ENCODE assay signal across 8 cellular contexts in genomic region chr2:238231251-238231793, GRCh38. TPM values are rescaled to one million over a fixed set of nuclear protein-coding genes. Genes with fewer than 3 reads are reported as not detected.
DNase-seq lines count a peak whose midpoint lies in the region; ATAC-seq and TF ChIP-seq lines count a peak whose summit lies in the region.

No MANE protein-coding gene starts in this region.

- peak; percentile 88 for DNase-seq in GM13977 (ENCODE audit: low spot score)
- DNase-seq in activated CD8-positive, alpha-beta memory T cell treated with anti-CD3 and anti-CD28 coated beads, Interleukin-2, amount 50 U/mL, for 4 hours = peak; percentile 82
- peak; percentile 16 for DNase-seq in epithelial cell of proximal tubule (ENCODE audit: low read depth)
- peak; percentile 82 for DNase-seq in mucosa of gallbladder (ENCODE audit: low spot score)
- peak; percentile 53 to 61 for DNase-seq in stimulated activated CD8-positive, alpha-beta memory T cell treated with anti-CD3 and anti-CD28 coated beads, Interleukin-15, amount 100 ng/mL, for 48 hours (ENCODE audit: low read depth in 2 of 2)
- no peak for DNase-seq in ACHN

- peak overlapping the region; percentile 55 for H3K4me3 ChIP-seq in epithelial cell of proximal tubule (ENCODE audit: low read depth, low read length)

- ATAC-seq in HG03520 (IDR thresholded peaks at IDR 0.05; ENCODE audit: unreplicated experiment) = peak; percentile 58
- no peak for ATAC-seq in GM18870 (IDR thresholded peaks at IDR 0.05; ENCODE audit: unreplicated experiment)

- in situ Hi-C loops in GM13977 (cut with MboI; ENCODE audit: low pct_unique_long_range_greater_than_20kb, low sequenced_read_pairs, unreplicated experiment) = no loop called here
- in situ Hi-C loops in ACHN (cut with HindIII; ENCODE audit: low pct_ligation_motif_present, low pct_unique_long_range_greater_than_20kb, low sequenced_read_pairs) = no loop called here

- TF ChIP-seq CTCF in GM13977 (IDR thresholded peaks at IDR 0.05; ENCODE audit: extremely low read depth, insufficient read depth, missing control alignments) (no peak), epithelial cell of proximal tubule (conservative IDR thresholded peaks at IDR 0.05; ENCODE audit: low read depth, low read length) (no peak)

RNA-seq across cellular contexts. Expression of gene HES6, which starts 8.5 kb away (rescaled TPM):
- total RNA-seq in epithelial cell of proximal tubule = 20.3 and 25.5 TPM in 2 replicates
- 18.0 TPM for total RNA-seq in mucosa of gallbladder

RNA-seq across cellular contexts. Expression of gene ILKAP, which starts 27.8 kb away (rescaled TPM):
- 18.2 and 28.9 TPM in 2 replicates for total RNA-seq in epithelial cell of proximal tubule
- total RNA-seq in mucosa of gallbladder = 40.5 TPM

RNA-seq across cellular contexts. Expression of gene PER2, which starts 57.1 kb away (rescaled TPM):
- total RNA-seq in epithelial cell of proximal tubule (0.86 and 4.1 TPM in 2 replicates), mucosa of gallbladder (29.8 TPM)
